7 cellular contexts compared by ENCODE assay signal in genomic region chr7:27142562-27143021, GRCh38.
DNase-seq lines count a peak whose midpoint lies in the region.
"Had no signal": no experiment of that assay in that cellular context is flagged by ENCODE, and none has a peak within 500 bp of the region (broad histone marks: within the 10 kb centered on the region; RNA-seq: fewer than 3 reads in every experiment).

No MANE protein-coding gene starts in this region.

- peak overlapping the region; percentile 95 for H3K27ac ChIP-seq in subcutaneous abdominal adipose tissue (ENCODE audit: low read depth, low read length)

- H3K27me3 ChIP-seq in iPS-15b (ENCODE audit: control insufficient read depth, insufficient read depth, low read length) = peaks cover 100% of the 10 kb centered on the region
- no peaks in the 10 kb centered on the region for H3K27me3 ChIP-seq in subcutaneous abdominal adipose tissue (ENCODE audit: control insufficient read depth in 5 of 5, insufficient read depth in 4 of 5, low read length in 5 of 5)

- H3K4me1 ChIP-seq in iPS-15b (ENCODE audit: control insufficient read depth, insufficient read depth, low read length) (no peaks in the 10 kb centered on the region), subcutaneous abdominal adipose tissue (ENCODE audit: control insufficient read depth in 5 of 5, insufficient read depth in 5 of 5, low read length in 5 of 5) (peaks cover 6 to 91% (median 86%) of the 10 kb centered on the region in 5 donors)

- H3K9me3 ChIP-seq in iPS-15b (ENCODE audit: control insufficient read depth, insufficient read depth, low read length) (no peaks in the 10 kb centered on the region), subcutaneous abdominal adipose tissue (ENCODE audit: control insufficient read depth in 5 of 5, low read length in 5 of 5) (no peaks in the 10 kb centered on the region)

- DNase-seq in NCI-H1417 (lab: John Stamatoyannopoulos, UW) (peak in 2 of 3 experiments; percentile 67 to 70), NCI-H1417 treated with DMSO at 0.1 percent for 48 hours (lab: John Stamatoyannopoulos, UW) (no peak)
- DNase-seq in stimulated activated CD4-positive, alpha-beta T cell treated with anti-CD3 and anti-CD28 coated beads, Interleukin-4, amount 100 ng/mL, for 4 hours = no peak
- no peak for DNase-seq in activated CD4-positive, alpha-beta T cell treated with anti-CD3 and anti-CD28 coated beads for 48 hours
- DNase-seq: NCI-H187 treated with DMSO at 0.1 percent for 48 hours had no signal

- H3K9ac ChIP-seq in iPS-15b (ENCODE audit: low read depth, low read length) (no peak overlapping the region), subcutaneous abdominal adipose tissue (ENCODE audit: low read length in 5 of 5) (peak overlapping the region; percentile 56 to 79 (median 76))

- H3K36me3 ChIP-seq in iPS-15b (ENCODE audit: control insufficient read depth, insufficient read depth, low read length) = no peaks in the 10 kb centered on the region
- H3K36me3 ChIP-seq in subcutaneous abdominal adipose tissue (ENCODE audit: control insufficient read depth in 5 of 5, insufficient read depth in 5 of 5, low read length in 5 of 5) = peaks cover 4 to 27% (median 16%) of the 10 kb centered on the region in 5 donors

- H3K4me3 ChIP-seq in iPS-15b (ENCODE audit: low read depth, low read length) (peak overlapping the region; percentile 72), subcutaneous abdominal adipose tissue (ENCODE audit: low read depth in 1 of 5, low read length in 5 of 5) (peak overlapping the region; percentile 69 to 84 (median 75))

Comparison
In these comparisons a context has a peak if more than half of its experiments do, and no peak if none do; other contexts are left out.
1. DNase-seq: peak in NCI-H1417 (2 of 3); none in NCI-H1417 treated with DMSO at 0.1 percent for 48 hours (single experiment), stimulated activated CD4-positive, alpha-beta T cell treated with anti-CD3 and anti-CD28 coated beads, Interleukin-4, amount 100 ng/mL, for 4 hours (0 of 2) and activated CD4-positive, alpha-beta T cell treated with anti-CD3 and anti-CD28 coated beads for 48 hours (single experiment).